Comparison of ENCODE assay signal across 1 cellular context in the genomic region with DNA sequence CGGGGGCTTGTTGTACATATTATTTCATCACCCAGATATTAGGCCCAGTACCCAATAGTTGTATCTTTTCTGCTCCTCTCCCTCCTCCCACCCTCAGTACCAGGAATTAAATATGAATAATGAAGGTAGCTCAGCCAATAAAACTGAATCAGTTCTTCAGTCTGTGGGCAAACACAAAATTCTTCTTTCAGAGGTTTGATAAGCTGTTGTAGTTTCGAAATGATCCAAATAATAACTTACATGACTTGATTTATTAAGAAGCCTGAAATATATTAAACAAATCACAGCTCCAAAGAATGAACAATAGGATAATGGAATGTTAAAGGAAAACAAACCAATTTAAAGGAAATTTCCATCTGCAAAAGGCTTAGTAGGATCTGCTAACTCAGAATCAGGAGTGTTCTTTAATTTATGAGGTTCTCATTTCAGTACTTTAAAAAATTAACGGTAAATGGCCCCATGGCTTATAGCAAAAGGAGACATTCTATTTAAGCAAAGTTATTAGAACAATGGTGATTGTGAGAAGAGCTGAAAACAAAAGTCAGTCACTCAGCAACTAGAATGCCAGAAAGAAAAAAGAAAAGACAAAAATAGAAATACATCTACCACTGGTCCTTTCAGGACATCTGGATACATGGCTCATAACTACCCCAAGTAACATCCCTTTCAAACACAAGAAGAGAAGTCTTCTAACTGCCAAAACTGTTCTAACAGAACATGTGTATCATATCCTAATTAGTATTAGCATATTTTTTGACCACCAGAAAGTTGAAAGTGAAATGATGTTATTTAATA.
TF ChIP-seq lines count a peak whose summit lies in the region.

No MANE protein-coding gene starts in this region.

TF ChIP-seq in WTC11, 78 proteins besides CTCF, POLR2A, EP300 and RAD21 (continued from another document):
- TF ChIP-seq PRRX2 (CRISPR knock-in tag; IDR thresholded peaks at IDR 0.05) (no peak), ATF1 (CRISPR knock-in tag; IDR thresholded peaks at IDR 0.05) (no peak), ZNF423 (CRISPR knock-in tag; IDR thresholded peaks at IDR 0.05) (no peak), MLX (CRISPR knock-in tag; IDR thresholded peaks at IDR 0.05) (no peak), USF1 (CRISPR knock-in tag; IDR thresholded peaks at IDR 0.05) (no peak), TEAD4 (CRISPR knock-in tag; IDR thresholded peaks at IDR 0.05) (no peak), SMAD3 (CRISPR knock-in tag; IDR thresholded peaks at IDR 0.05; ENCODE audit: borderline replicate concordance) (no peak), ZNF263 (CRISPR knock-in tag; IDR thresholded peaks at IDR 0.05; ENCODE audit: low read depth) (no peak), GRHL2 (CRISPR knock-in tag; IDR thresholded peaks at IDR 0.05; ENCODE audit: insufficient replicate concordance, severe bottlenecking) (no peak), ZNF396 (CRISPR knock-in tag; IDR thresholded peaks at IDR 0.05; ENCODE audit: borderline replicate concordance) (no peak), JAZF1 (CRISPR knock-in tag; IDR thresholded peaks at IDR 0.05) (no peak)
- TF ChIP-seq, protein P1, sequence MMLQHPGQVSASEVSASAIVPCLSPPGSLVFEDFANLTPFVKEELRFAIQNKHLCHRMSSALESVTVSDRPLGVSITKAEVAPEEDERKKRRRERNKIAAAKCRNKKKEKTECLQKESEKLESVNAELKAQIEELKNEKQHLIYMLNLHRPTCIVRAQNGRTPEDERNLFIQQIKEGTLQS (CRISPR knock-in tag; conservative IDR thresholded peaks at IDR 0.05): no peak
- TF ChIP-seq, protein P2, sequence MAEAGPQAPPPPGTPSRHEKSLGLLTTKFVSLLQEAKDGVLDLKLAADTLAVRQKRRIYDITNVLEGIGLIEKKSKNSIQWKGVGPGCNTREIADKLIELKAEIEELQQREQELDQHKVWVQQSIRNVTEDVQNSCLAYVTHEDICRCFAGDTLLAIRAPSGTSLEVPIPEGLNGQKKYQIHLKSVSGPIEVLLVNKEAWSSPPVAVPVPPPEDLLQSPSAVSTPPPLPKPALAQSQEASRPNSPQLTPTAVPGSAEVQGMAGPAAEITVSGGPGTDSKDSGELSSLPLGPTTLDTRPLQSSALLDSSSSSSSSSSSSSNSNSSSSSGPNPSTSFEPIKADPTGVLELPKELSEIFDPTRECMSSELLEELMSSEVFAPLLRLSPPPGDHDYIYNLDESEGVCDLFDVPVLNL (CRISPR knock-in tag; IDR thresholded peaks at IDR 0.05; ENCODE audit: borderline replicate concordance, low read depth): no peak
- TF ChIP-seq, protein P3, sequence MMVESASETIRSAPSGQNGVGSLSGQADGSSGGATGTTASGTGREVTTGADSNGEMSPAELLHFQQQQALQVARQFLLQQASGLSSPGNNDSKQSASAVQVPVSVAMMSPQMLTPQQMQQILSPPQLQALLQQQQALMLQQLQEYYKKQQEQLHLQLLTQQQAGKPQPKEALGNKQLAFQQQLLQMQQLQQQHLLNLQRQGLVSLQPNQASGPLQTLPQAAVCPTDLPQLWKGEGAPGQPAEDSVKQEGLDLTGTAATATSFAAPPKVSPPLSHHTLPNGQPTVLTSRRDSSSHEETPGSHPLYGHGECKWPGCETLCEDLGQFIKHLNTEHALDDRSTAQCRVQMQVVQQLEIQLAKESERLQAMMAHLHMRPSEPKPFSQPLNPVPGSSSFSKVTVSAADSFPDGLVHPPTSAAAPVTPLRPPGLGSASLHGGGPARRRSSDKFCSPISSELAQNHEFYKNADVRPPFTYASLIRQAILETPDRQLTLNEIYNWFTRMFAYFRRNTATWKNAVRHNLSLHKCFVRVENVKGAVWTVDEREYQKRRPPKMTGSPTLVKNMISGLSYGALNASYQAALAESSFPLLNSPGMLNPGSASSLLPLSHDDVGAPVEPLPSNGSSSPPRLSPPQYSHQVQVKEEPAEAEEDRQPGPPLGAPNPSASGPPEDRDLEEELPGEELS (CRISPR knock-in tag; IDR thresholded peaks at IDR 0.05): no peak
